Comparison of ENCODE assay signal across 24 cellular contexts in genomic region chr13:27487776-27488175, GRCh38.
"Had no signal": no experiment of that assay in that cellular context is flagged by ENCODE, and none has a peak within 500 bp of the region (broad histone marks: within the 10 kb centered on the region; RNA-seq: fewer than 3 reads in every experiment).

No MANE protein-coding gene starts in this region.

- H3K27me3 ChIP-seq: heart left ventricle, suprapubic skin, thyroid gland had no signal

- H3K9ac ChIP-seq: neural progenitor cell had no signal

- H3K27ac ChIP-seq: dorsolateral prefrontal cortex, heart left ventricle, neural progenitor cell, pancreas, suprapubic skin, thyroid gland had no signal

- H3K9me3 Mint-ChIP-seq: neural progenitor cell; stimulated activated effector memory CD8-positive, alpha-beta T cell treated with anti-CD3 and anti-CD28 coated beads, Interleukin-12 subunit alpha, Interleukin-12 subunit beta, amount 100 ng/mL, for 72 hours; type B pancreatic cell had no signal

- H3K36me3 ChIP-seq: heart left ventricle, neural progenitor cell, pancreas, suprapubic skin, thyroid gland had no signal

- ATAC-seq: heart left ventricle; left colon; left ventricle myocardium superior; natural killer cell treated with Interleukin-12 subunit alpha and Interleukin-12 subunit beta and Interleukin-15 and Interleukin-18, amount 100 ng/mL, for 72 hours; pancreas; right cardiac atrium; stimulated activated effector memory CD8-positive, alpha-beta T cell treated with anti-CD3 and anti-CD28 coated beads, Interleukin-12 subunit alpha, Interleukin-12 subunit beta, amount 100 ng/mL, for 72 hours; stimulated activated naive CD8-positive, alpha-beta T cell treated with anti-CD3 and anti-CD28 coated beads, Interleukin-15, Interleukin-2, amounts not matched to agents 100 U/mL and 50 U/mL, for 24 hours had no signal

- H2AFZ ChIP-seq: neural progenitor cell had no signal

- H3K9me3 ChIP-seq: heart left ventricle, suprapubic skin, thyroid gland had no signal

- H3K36me3 Mint-ChIP-seq: neural progenitor cell; stimulated activated effector memory CD8-positive, alpha-beta T cell treated with anti-CD3 and anti-CD28 coated beads, Interleukin-12 subunit alpha, Interleukin-12 subunit beta, amount 100 ng/mL, for 72 hours; type B pancreatic cell had no signal

- DNase-seq: cortex of kidney; effector CD8-positive, alpha-beta T cell; heart left ventricle; hippocampal formation; left colon; left ventricle myocardium superior; mesenchymal stem cell; midbrain; nucleus accumbens; pancreas; right cardiac atrium; stimulated activated CD4-positive, alpha-beta T cell treated with anti-CD3 and anti-CD28 coated beads, Interleukin-2, amount 100 ng/mL, for 48 hours; stimulated activated CD8-positive, alpha-beta memory T cell treated with anti-CD3 and anti-CD28 coated beads, Interleukin-4, amount 100 ng/mL, for 48 hours; stimulated activated naive CD8-positive, alpha-beta T cell treated with anti-CD3 and anti-CD28 coated beads, Interleukin-15, Interleukin-2, amounts not matched to agents 100 U/mL and 50 U/mL, for 24 hours; thyroid gland had no signal

- H3K4me1 ChIP-seq: pancreas, suprapubic skin, thyroid gland had no signal

- H3K27me3 Mint-ChIP-seq: natural killer cell treated with Interleukin-12 subunit alpha and Interleukin-12 subunit beta and Interleukin-15 and Interleukin-18, amount 100 ng/mL, for 72 hours had no signal

- H3K27ac Mint-ChIP-seq: natural killer cell treated with Interleukin-12 subunit alpha and Interleukin-12 subunit beta and Interleukin-15 and Interleukin-18, amount 100 ng/mL, for 72 hours; neural progenitor cell; progenitor cell of endocrine pancreas; stimulated activated effector memory CD8-positive, alpha-beta T cell treated with anti-CD3 and anti-CD28 coated beads, Interleukin-12 subunit alpha, Interleukin-12 subunit beta, amount 100 ng/mL, for 72 hours; type B pancreatic cell had no signal

- H3K4me3 Mint-ChIP-seq: natural killer cell treated with Interleukin-12 subunit alpha and Interleukin-12 subunit beta and Interleukin-15 and Interleukin-18, amount 100 ng/mL, for 72 hours; neural progenitor cell; stimulated activated effector memory CD8-positive, alpha-beta T cell treated with anti-CD3 and anti-CD28 coated beads, Interleukin-12 subunit alpha, Interleukin-12 subunit beta, amount 100 ng/mL, for 72 hours; type B pancreatic cell had no signal

- H3K4me2 ChIP-seq: neural progenitor cell, smooth muscle cell had no signal

- H3K4me3 ChIP-seq: dorsolateral prefrontal cortex, heart left ventricle, lung, neural progenitor cell, pancreas, smooth muscle cell, suprapubic skin, thyroid gland had no signal
